Comparison of ENCODE assay signal across 32 cellular contexts in the genomic region with DNA sequence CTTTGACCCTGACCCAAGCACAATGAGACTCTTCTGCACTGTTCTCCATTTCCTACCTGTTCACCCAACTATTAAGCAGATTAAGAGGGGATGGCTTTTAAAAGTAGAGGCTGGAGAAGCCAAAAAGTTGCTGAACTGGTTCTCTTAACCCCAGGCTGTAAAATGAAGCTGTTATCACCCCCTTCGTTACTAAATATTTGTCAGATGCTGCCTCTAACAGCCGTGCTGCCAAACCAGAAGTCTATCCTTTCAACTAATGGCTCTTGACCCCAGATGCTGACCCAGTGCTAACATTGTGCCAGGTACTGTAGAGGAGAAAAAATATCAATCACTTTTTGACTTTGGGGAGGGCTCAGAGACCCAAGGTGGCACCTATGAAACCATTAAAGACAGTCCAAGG.
"Had no signal": no experiment of that assay in that cellular context is flagged by ENCODE, and none has a peak within 500 bp of the region (broad histone marks: within the 10 kb centered on the region; RNA-seq: fewer than 3 reads in every experiment).

No MANE protein-coding gene starts in this region.

- H3K27ac ChIP-seq: ascending aorta, cardiac muscle cell, colonic mucosa, dorsolateral prefrontal cortex, gastrocnemius medialis, hepatocyte, ovary, psoas muscle, suprapubic skin, tibial artery, uterus, WERI-Rb-1 had no signal

- H2AFZ ChIP-seq: hepatocyte had no signal

- H3K4me1 Mint-ChIP-seq: activated naive CD8-positive, alpha-beta T cell treated with anti-CD3 and anti-CD28 coated beads, Interleukin-2, amount 10 ng/mL, durations not matched to agents 7 days and 5 days; brain; naive thymus-derived CD4-positive, alpha-beta T cell; stimulated activated naive B cell treated with anti-CD40 and anti-IgM and Interleukin-4, amounts not matched to agents 10 μg/mL and 1 μg/mL and 100 μg/mL, for 72 hours had no signal

- H3K27ac Mint-ChIP-seq: activated naive CD4-positive, alpha-beta T cell treated with anti-CD3 and anti-CD28 coated beads for 36 hours; activated naive CD8-positive, alpha-beta T cell treated with anti-CD3 and anti-CD28 coated beads, Interleukin-2, amount 10 ng/mL, durations not matched to agents 7 days and 5 days; activated T-helper 1 cell treated with anti-CD3 and anti-CD28 coated beads, Interleukin-12 subunit alpha, Interleukin-12 subunit beta, Interleukin-2, Interleukin-4 antibody, amounts not matched to agents 30 ng/mL and 10 ng/mL and 1 ng/mL, durations not matched to agents 14 hours and 24 hours and 36 hours; brain; naive thymus-derived CD4-positive, alpha-beta T cell; stimulated activated naive B cell treated with anti-CD40 and anti-IgM and Interleukin-4, amounts not matched to agents 10 μg/mL and 1 μg/mL and 100 μg/mL, for 72 hours had no signal

- H3K36me3 Mint-ChIP-seq: brain; stimulated activated naive B cell treated with anti-CD40 and anti-IgM and Interleukin-4, amounts not matched to agents 10 μg/mL and 1 μg/mL and 100 μg/mL, for 72 hours had no signal

- H3K4me3 ChIP-seq: ascending aorta, cardiac muscle cell, colonic mucosa, dorsolateral prefrontal cortex, gastrocnemius medialis, hepatocyte, ovary, psoas muscle, suprapubic skin, tibial artery, uterus had no signal

- H3K36me3 ChIP-seq: ascending aorta, cardiac muscle cell, colonic mucosa, gastrocnemius medialis, ovary, suprapubic skin, tibial artery, uterus, WERI-Rb-1 had no signal

- H3K4me2 ChIP-seq: hepatocyte had no signal

- H3K9me3 Mint-ChIP-seq: activated naive CD4-positive, alpha-beta T cell treated with anti-CD3 and anti-CD28 coated beads for 36 hours; activated naive CD8-positive, alpha-beta T cell treated with anti-CD3 and anti-CD28 coated beads, Interleukin-2, amount 10 ng/mL, durations not matched to agents 7 days and 5 days; activated T-helper 1 cell treated with anti-CD3 and anti-CD28 coated beads, Interleukin-12 subunit alpha, Interleukin-12 subunit beta, Interleukin-2, Interleukin-4 antibody, amounts not matched to agents 30 ng/mL and 10 ng/mL and 1 ng/mL, durations not matched to agents 14 hours and 24 hours and 36 hours; brain; stimulated activated naive B cell treated with anti-CD40 and anti-IgM and Interleukin-4, amounts not matched to agents 10 μg/mL and 1 μg/mL and 100 μg/mL, for 72 hours had no signal

- H3K79me2 ChIP-seq: hepatocyte had no signal

- H3K4me1 ChIP-seq: ascending aorta, colonic mucosa, suprapubic skin, tibial artery, uterus had no signal

- H3K27me3 ChIP-seq: ascending aorta, cardiac muscle cell, colonic mucosa, gastrocnemius medialis, hepatocyte, ovary, uterus had no signal

- H3K4me3 Mint-ChIP-seq: activated naive CD4-positive, alpha-beta T cell treated with anti-CD3 and anti-CD28 coated beads for 36 hours; activated naive CD8-positive, alpha-beta T cell treated with anti-CD3 and anti-CD28 coated beads, Interleukin-2, amount 10 ng/mL, durations not matched to agents 7 days and 5 days; activated T-helper 1 cell treated with anti-CD3 and anti-CD28 coated beads, Interleukin-12 subunit alpha, Interleukin-12 subunit beta, Interleukin-2, Interleukin-4 antibody, amounts not matched to agents 30 ng/mL and 10 ng/mL and 1 ng/mL, durations not matched to agents 14 hours and 24 hours and 36 hours; brain; naive thymus-derived CD4-positive, alpha-beta T cell; stimulated activated naive B cell treated with anti-CD40 and anti-IgM and Interleukin-4, amounts not matched to agents 10 μg/mL and 1 μg/mL and 100 μg/mL, for 72 hours had no signal

- ATAC-seq: activated CD4-positive, CD25-positive, alpha-beta regulatory T cell treated with anti-CD3 and anti-CD28 coated beads, Interleukin-2, amount 50 U/mL, for 24 hours; gastrocnemius medialis; naive thymus-derived CD4-positive, alpha-beta T cell; psoas muscle; stimulated activated naive B cell treated with anti-CD40 and anti-IgM and Interleukin-4, amounts not matched to agents 10 μg/mL and 1 μg/mL and 100 μg/mL, for 72 hours had no signal

- H3K9me3 ChIP-seq: ascending aorta, colonic mucosa, gastrocnemius medialis, ovary, psoas muscle, suprapubic skin, tibial artery, uterus had no signal

- DNase-seq: activated CD4-positive, alpha-beta T cell treated with anti-CD3 and anti-CD28 coated beads for 48 hours; activated CD4-positive, alpha-beta T cell treated with anti-CD3 and anti-CD28 coated beads, Interleukin-2, amount 50 U/mL, for 48 hours; activated CD8-positive, alpha-beta memory T cell treated with anti-CD3 and anti-CD28 coated beads for 24 hours; activated effector memory CD4-positive, alpha-beta T cell treated with anti-CD3 and anti-CD28 coated beads, Interleukin-2, amount 50 U/mL, for 16 hours; activated naive CD4-positive, alpha-beta T cell treated with anti-CD3 and anti-CD28 coated beads for 36 hours; activated naive CD8-positive, alpha-beta T cell treated with anti-CD3 and anti-CD28 coated beads, Interleukin-2, amount 10 ng/mL, durations not matched to agents 7 days and 5 days; activated T-cell treated with anti-CD3 and anti-CD28 coated beads, Interleukin-2, amount 50 U/mL, for 1 hour; cerebellar nuclear complex; colonic mucosa; dorsolateral prefrontal cortex; effector memory CD4-positive, alpha-beta T cell; gastrocnemius medialis; glutamatergic neuron; islet precursor cell; midbrain; naive thymus-derived CD4-positive, alpha-beta T cell; ovary; psoas muscle; stimulated activated CD4-positive, alpha-beta T cell treated with anti-CD3 and anti-CD28 coated beads, Interleukin-15, amount 100 ng/mL, for 24 hours; stimulated activated CD4-positive, alpha-beta T cell treated with anti-CD3 and anti-CD28 coated beads, Interleukin-2, amount 100 ng/mL, for 24 hours; stimulated activated naive B cell treated with anti-CD40 and anti-IgM and Interleukin-4, amounts not matched to agents 10 μg/mL and 1 μg/mL and 100 μg/mL, for 72 hours; T1000; tibial artery; uterus; WERI-Rb-1 had no signal
